1 cellular context compared by ENCODE assay signal in genomic region chr9:38006163-38006562, GRCh38.
TF ChIP-seq lines count a peak whose summit lies in the region.

No MANE protein-coding gene starts in this region.

TF ChIP-seq in HEK293T, 16 proteins besides CTCF, POLR2A, EP300 and RAD21 (continued from another document):
- TF ChIP-seq NFRKB (IDR thresholded peaks at IDR 0.05) (no peak), HDGF (IDR thresholded peaks at IDR 0.05; ENCODE audit: borderline replicate concordance) (no peak), L3MBTL2 (conservative IDR thresholded peaks at IDR 0.05) (no peak), SP1 (IDR thresholded peaks at IDR 0.05) (no peak)
